ENCODE assay signal across 8 cellular contexts in the genomic region with DNA sequence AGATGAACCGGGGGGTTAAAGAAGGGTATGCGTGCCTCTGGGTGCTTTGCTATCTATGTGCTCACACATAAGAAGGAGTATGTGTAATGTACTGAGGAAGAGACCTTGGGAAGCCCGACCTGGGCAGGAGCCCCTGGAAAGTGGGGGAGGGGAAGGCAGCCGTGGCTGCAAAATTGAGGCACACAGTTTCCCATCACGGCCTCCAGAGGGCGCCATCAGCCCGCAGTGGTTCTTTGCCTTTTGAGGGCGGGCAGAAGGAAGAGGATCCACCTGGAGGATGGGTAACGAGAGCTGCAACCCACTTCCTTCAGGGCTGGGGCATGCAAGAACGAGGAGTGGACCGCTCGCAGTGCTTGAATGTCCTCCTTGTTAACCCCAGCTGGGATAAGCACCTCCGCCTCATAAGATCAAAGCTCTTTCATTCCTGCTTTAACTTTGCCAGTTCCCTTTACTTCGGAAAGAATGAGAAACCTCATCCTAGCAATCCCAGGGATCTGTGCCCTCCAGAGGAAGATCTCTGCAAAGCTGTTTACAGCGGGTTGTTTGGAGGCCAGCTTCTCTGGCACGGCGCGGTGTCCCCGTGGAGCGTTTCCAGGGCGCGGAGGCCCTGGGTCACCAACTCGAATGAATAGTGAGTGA.
DNase-seq lines count a peak whose midpoint lies in the region; ATAC-seq and TF ChIP-seq lines count a peak whose summit lies in the region.

No MANE protein-coding gene starts in this region.

- peak; percentile 81 for ATAC-seq in GM21515 (IDR thresholded peaks at IDR 0.05; ENCODE audit: unreplicated experiment)
- peak; percentile 91 for ATAC-seq in IMR-90 (ENCODE audit: low read depth)
- ATAC-seq in PC-3: peak; percentile 80
- ATAC-seq in natural killer cell: peak; percentile 89 to 96 (median 95)
- ATAC-seq in stimulated activated naive B cell treated with anti-CD40 and anti-IgM and Interleukin-4, amounts not matched to agents 10 μg/mL and 1 μg/mL and 100 μg/mL, for 72 hours (replicated peaks): peak; percentile 94 to 97

- H2AK5ac ChIP-seq in IMR-90 (ENCODE audit: low read depth, low read length): peak overlapping the region; percentile 39; the same call in 1 of the 2 replicates

- H4K5ac ChIP-seq in IMR-90 (ENCODE audit: low read depth, low read length): peak overlapping the region; percentile 50

- H3K27me3 ChIP-seq in IMR-90 (ENCODE audit: control insufficient read depth, insufficient read depth, low read length) (no peaks in the 10 kb centered on the region), PC-3 (ENCODE audit: low read length) (no peaks in the 10 kb centered on the region)

- H3K4me1 Mint-ChIP-seq in natural killer cell: peaks cover 11% of the 10 kb centered on the region in 2 donors
- peaks cover 7 to 11% of the 10 kb centered on the region in 2 donors for H3K4me1 Mint-ChIP-seq in stimulated activated naive B cell treated with anti-CD40 and anti-IgM and Interleukin-4, amounts not matched to agents 10 μg/mL and 1 μg/mL and 100 μg/mL, for 72 hours

- TF ChIP-seq POLR2A in IMR-90 (IDR thresholded peaks at IDR 0.05; ENCODE audit: low read depth, low read length): 0 out of 2 replicates have a peak, but pooled peaks have one; percentile 53

- no peaks in the 10 kb centered on the region for H3F3A ChIP-seq in PC-3 (ENCODE audit: low read length, unreplicated experiment)

- H2BK120ac ChIP-seq in IMR-90 (ENCODE audit: low read depth, low read length): peak overlapping the region; percentile 84

- H3K18ac ChIP-seq in IMR-90 (ENCODE audit: low read depth, low read length): peak overlapping the region; percentile 40

- H3K9ac ChIP-seq in IMR-90 (ENCODE audit: low read depth, low read length) (peak overlapping the region; percentile 20), PC-3 (ENCODE audit: low read length) (no peak overlapping the region)

- peaks cover 10% of the 10 kb centered on the region in 2 donors for H3K27me3 Mint-ChIP-seq in natural killer cell (ENCODE audit: low read depth in 2 of 2)
- peaks cover 7 to 10% of the 10 kb centered on the region in 2 donors for H3K27me3 Mint-ChIP-seq in stimulated activated naive B cell treated with anti-CD40 and anti-IgM and Interleukin-4, amounts not matched to agents 10 μg/mL and 1 μg/mL and 100 μg/mL, for 72 hours

- peak overlapping the region; percentile 3 for H2AK9ac ChIP-seq in IMR-90 (replicated peaks; ENCODE audit: low read depth, low read length, poor library complexity)

- TF ChIP-seq RAD21 in IMR-90 (IDR thresholded peaks at IDR 0.05; ENCODE audit: low read length): peak; percentile 97

- peak overlapping the region; percentile 75 for H3K23ac ChIP-seq in IMR-90 (ENCODE audit: low read depth, low read length)

- H3K9me3 Mint-ChIP-seq in natural killer cell: no peaks in the 10 kb centered on the region
- no peaks in the 10 kb centered on the region for H3K9me3 Mint-ChIP-seq in stimulated activated naive B cell treated with anti-CD40 and anti-IgM and Interleukin-4, amounts not matched to agents 10 μg/mL and 1 μg/mL and 100 μg/mL, for 72 hours

- peak overlapping the region; percentile 71 for H3K4me2 ChIP-seq in IMR-90 (ENCODE audit: low read depth, low read length)
- peak overlapping the region; percentile 66 for H3K4me2 ChIP-seq in PC-3 (ENCODE audit: low read length)

- H3K27ac Mint-ChIP-seq in natural killer cell: no peak overlapping the region
- H3K27ac Mint-ChIP-seq in stimulated activated naive B cell treated with anti-CD40 and anti-IgM and Interleukin-4, amounts not matched to agents 10 μg/mL and 1 μg/mL and 100 μg/mL, for 72 hours: peak overlapping the region; percentile 56

- DNase-seq in D341Med (ENCODE audit: low spot score) (peak; percentile 77), IMR-90 (peak; percentile 81), PC-3 (peak; percentile 74), activated T-helper 1 cell treated with Interleukin-2 at 50 U/mL for 16 hours (ENCODE audit: low read depth) (peak; percentile 65), fibroblast of peridontal ligament (ENCODE audit: extremely low read depth) (peak; percentile 79), natural killer cell (peak; percentile 62)
- peak; percentile 70 for DNase-seq in stimulated activated naive B cell treated with anti-CD40 and anti-IgM and Interleukin-4, amounts not matched to agents 10 μg/mL and 1 μg/mL and 100 μg/mL, for 72 hours

- peak overlapping the region; percentile 51; the same call in 1 of the 3 replicates for H2BK15ac ChIP-seq in IMR-90 (ENCODE audit: low read depth, low read length)

- no peaks in the 10 kb centered on the region for H4K20me1 ChIP-seq in IMR-90 (ENCODE audit: insufficient read depth, low read length)
- no peaks in the 10 kb centered on the region for H4K20me1 ChIP-seq in PC-3 (ENCODE audit: low read length)

- H2BK20ac ChIP-seq in IMR-90 (ENCODE audit: low read depth, low read length): peak overlapping the region; percentile 78

- no peaks in the 10 kb centered on the region for H3K79me2 ChIP-seq in PC-3 (ENCODE audit: low read length)

- dilution Hi-C loops in IMR-90 (cut with HindIII; ENCODE audit: low sequenced_read_pairs, unreplicated experiment): no loop called here

- H2AFZ ChIP-seq in IMR-90 (replicated peaks; ENCODE audit: low read length, poor library complexity): peak overlapping the region; percentile 97
- peak overlapping the region; percentile 77 for H2AFZ ChIP-seq in PC-3 (ENCODE audit: low read length)

- peak overlapping the region; percentile 62 for H3K4ac ChIP-seq in IMR-90 (ENCODE audit: low read depth, low read length)

- TF ChIP-seq CTCF in IMR-90 (conservative IDR thresholded peaks at IDR 0.05; ENCODE audit: low read depth, low read length): peak; percentile 97
- peak; percentile 79 for TF ChIP-seq CTCF in PC-3 (conservative IDR thresholded peaks at IDR 0.05; ENCODE audit: low read depth, low read length)
- peak; percentile 81 for TF ChIP-seq CTCF in natural killer cell (IDR thresholded peaks at IDR 0.05)

- peak overlapping the region; percentile 74 for H4K91ac ChIP-seq in IMR-90 (ENCODE audit: insufficient read depth, low read depth, low read length)

- peak overlapping the region; percentile 55; the same call in 1 of the 2 replicates for H3K56ac ChIP-seq in IMR-90 (ENCODE audit: extremely low read depth, insufficient read depth, low read length)

- peak overlapping the region; percentile 13 to 93 for H4K8ac ChIP-seq in IMR-90 (ENCODE audit: low read depth in 2 of 2, low read length in 2 of 2)

- no peaks in the 10 kb centered on the region for H3K36me3 ChIP-seq in IMR-90 (ENCODE audit: control insufficient read depth, insufficient read depth, low read length)
- no peaks in the 10 kb centered on the region for H3K36me3 ChIP-seq in PC-3 (ENCODE audit: low read depth, low read length)

- peak overlapping the region; percentile 81 for H3K4me3 Mint-ChIP-seq in natural killer cell
- peak overlapping the region; percentile 76 to 79 for H3K4me3 Mint-ChIP-seq in stimulated activated naive B cell treated with anti-CD40 and anti-IgM and Interleukin-4, amounts not matched to agents 10 μg/mL and 1 μg/mL and 100 μg/mL, for 72 hours

- intact Hi-C loops in IMR-90 (cut with micrococcal nuclease) (loop anchor here (1.0 to 10.0 kb wide), 9 partner anchors 72 to 615 kb away; a partner anchor contains a TSS), PC-3 (cut with micrococcal nuclease) (loop anchor here (1.0 to 5.0 kb wide), 2 partner anchors 72 to 334 kb away; a partner anchor contains a TSS), natural killer cell (cut with micrococcal nuclease) (loop anchor here (2.0 to 5.0 kb wide), 3 partner anchors 336 to 614 kb away; no protein-coding TSS in a partner anchor)

- POLR2A ChIA-PET in IMR-90 (lab: Charles Lee; ENCODE audit: unreplicated experiment): interaction anchor here (1.3 to 1.5 kb wide), 2 partner anchors 71 to 335 kb away, joined by 4 to 7 read pairs; a partner anchor contains a TSS
- POLR2A ChIA-PET in PC-3 (lab: Charles Lee; ENCODE audit: unreplicated experiment): interaction anchor here (0.6 kb wide), 1 partner anchor 1033 kb away, joined by 6 read pairs; no protein-coding TSS in a partner anchor

- peak overlapping the region; percentile 77 for H3K14ac ChIP-seq in IMR-90 (replicated peaks; ENCODE audit: low read depth, low read length)

- H3K27ac ChIP-seq in IMR-90 (ENCODE audit: insufficient read depth, low read length) (peak overlapping the region; percentile 44), PC-3 (ENCODE audit: low read length) (no peak overlapping the region)

- in situ Hi-C loops in IMR-90 (cut with MboI; ENCODE audit: low sequenced_read_pairs): loop anchor here (5.0 to 10.0 kb wide), 3 partner anchors 89 to 616 kb away; a partner anchor contains a TSS

- peaks cover 7% of the 10 kb centered on the region for H3K4me1 ChIP-seq in IMR-90 (ENCODE audit: control insufficient read depth, insufficient read depth, low read length)
- H3K4me1 ChIP-seq in PC-3 (ENCODE audit: insufficient read depth, low read length): peaks cover 16% of the 10 kb centered on the region

- H3K79me1 ChIP-seq in IMR-90 (ENCODE audit: low read depth in 1 of 2, low read length in 2 of 2): no peaks in the 10 kb centered on the region

- no TSS peak for BruUV-seq in IMR-90 (replicated peaks; lab: Mats Ljungman, UMichigan)
- BruUV-seq in PC-3 (replicated peaks; lab: Mats Ljungman, UMichigan): no TSS peak

- no peaks in the 10 kb centered on the region; the same call in 1 of the 2 replicates for H3K9me1 ChIP-seq in IMR-90 (ENCODE audit: insufficient read depth, low read length)

- H3K4me3 ChIP-seq in IMR-90 (ENCODE audit: insufficient read depth, low read depth, low read length) (peak overlapping the region; percentile 38), PC-3 (ENCODE audit: low read length) (peak overlapping the region; percentile 44)

- CTCF ChIA-PET in IMR-90 (lab: Yijun Ruan, JAX) (interaction anchor here (0.6 to 2.7 kb wide), 33 partner anchors 9 to 613 kb away, joined by 3 to 19 read pairs (median 4); a partner anchor contains a TSS), PC-3 (lab: Charles Lee) (interaction anchor here (0.6 to 3.0 kb wide), 6 partner anchors 72 to 615 kb away, joined by 3 to 26 read pairs (median 4); no protein-coding TSS in a partner anchor)

- H3K36me3 Mint-ChIP-seq in natural killer cell: no peaks in the 10 kb centered on the region
- H3K36me3 Mint-ChIP-seq in stimulated activated naive B cell treated with anti-CD40 and anti-IgM and Interleukin-4, amounts not matched to agents 10 μg/mL and 1 μg/mL and 100 μg/mL, for 72 hours: no peaks in the 10 kb centered on the region

- H3K9me2 ChIP-seq in PC-3 (replicated peaks; ENCODE audit: low read length): no peaks in the 10 kb centered on the region

- H3K9me3 ChIP-seq in IMR-90 (ENCODE audit: control insufficient read depth, insufficient read depth, low read length) (no peaks in the 10 kb centered on the region), PC-3 (ENCODE audit: low read length) (no peaks in the 10 kb centered on the region)

- WGBS in IMR-90 (ENCODE audit: extremely low coverage in 2 of 2, insufficient read length in 1 of 2), 2 experiments: 9% methylated on average over 13 of the region's 23 CpGs; no CpG with 5 or more reads in 1 of the 2 experiments

- H2BK5ac ChIP-seq in IMR-90 (ENCODE audit: low read depth, low read length, poor library complexity, severe bottlenecking): peak overlapping the region; percentile 36

TF ChIP-seq in IMR-90, 13 proteins besides CTCF, POLR2A, EP300 and RAD21 (continues in another document):
- TF ChIP-seq CEBPB (IDR thresholded peaks at IDR 0.05; ENCODE audit: low read depth, low read length) (no peak), MAZ (IDR thresholded peaks at IDR 0.05; ENCODE audit: borderline replicate concordance, low read depth, low read length) (peak; percentile 32; the same call in 1 of the 2 replicates)
